1 cellular context compared by ENCODE assay signal in genomic region chr14:21206753-21207684, GRCh38.
A peak's percentile ranks its signal among the peaks of the same experiment; 100 is the strongest.
TF ChIP-seq lines count a peak whose summit lies in the region.

No MANE protein-coding gene starts in this region.

TF ChIP-seq in HepG2, 621 proteins besides CTCF, POLR2A, EP300 and RAD21:
- peak; percentile 83; the same call in 1 of the 2 replicates for TF ChIP-seq POLR2AphosphoS2 (IDR thresholded peaks at IDR 0.05; ENCODE audit: low read depth, low read length)
- TF ChIP-seq ZNF446 (CRISPR knock-in tag; IDR thresholded peaks at IDR 0.05) = no peak
- peak; percentile 37 for TF ChIP-seq RBM22 (optimal IDR thresholded peaks at IDR 0.05; ENCODE audit: low read length)
- TF ChIP-seq MBD4 (IDR thresholded peaks at IDR 0.05; ENCODE audit: borderline replicate concordance, low read length) = 0 out of 2 replicates have a peak, but pooled peaks have one; percentile 8
- TF ChIP-seq PAWR (CRISPR knock-in tag; IDR thresholded peaks at IDR 0.05; ENCODE audit: borderline replicate concordance) = no peak
- 0 out of 2 replicates have a peak, but pooled peaks have one; percentile 4 for TF ChIP-seq TARDBP (CRISPR knock-in tag; IDR thresholded peaks at IDR 0.05)
- TF ChIP-seq U2AF2 (IDR thresholded peaks at IDR 0.05; ENCODE audit: low read depth, low read length) = no peak
- no peak for TF ChIP-seq CBFB (CRISPR knock-in tag; IDR thresholded peaks at IDR 0.05)
- no peak for TF ChIP-seq YEATS2 (CRISPR knock-in tag; IDR thresholded peaks at IDR 0.05; ENCODE audit: borderline replicate concordance)
- TF ChIP-seq ZNF646 (CRISPR knock-in tag; IDR thresholded peaks at IDR 0.05) = no peak
- TF ChIP-seq POLR2AphosphoS5 (IDR thresholded peaks at IDR 0.05; ENCODE audit: low read depth, low read length) = peak; percentile 37
- no peak for TF ChIP-seq ZUFSP (CRISPR knock-in tag; IDR thresholded peaks at IDR 0.05; ENCODE audit: borderline replicate concordance)
- peak; percentile 96 for TF ChIP-seq PAF1 (CRISPR knock-in tag; IDR thresholded peaks at IDR 0.05)
- no peak for TF ChIP-seq PRMT3 (CRISPR knock-in tag; IDR thresholded peaks at IDR 0.05; ENCODE audit: borderline replicate concordance, low read depth)
- peak; percentile 25 for TF ChIP-seq SRSF4 (IDR thresholded peaks at IDR 0.05; ENCODE audit: low read depth, low read length, poor library complexity, severe bottlenecking)
- TF ChIP-seq MYPOP (CRISPR knock-in tag; IDR thresholded peaks at IDR 0.05) = no peak
- TF ChIP-seq ELF4 (CRISPR knock-in tag; IDR thresholded peaks at IDR 0.05; ENCODE audit: borderline replicate concordance) = no peak
